8 cellular contexts compared by ENCODE assay signal in genomic region chr5:181192337-181193046, GRCh38. TPM values are rescaled to one million over a fixed set of nuclear protein-coding genes. Genes with fewer than 3 reads are reported as not detected.
A peak's percentile ranks its signal among the peaks of the same experiment; 100 is the strongest.
DNase-seq lines count a peak whose midpoint lies in the region; ATAC-seq and TF ChIP-seq lines count a peak whose summit lies in the region.

No MANE protein-coding gene starts in this region.

- no peak for DNase-seq in GM06990 (ENCODE audit: extremely low read depth, insufficient read length)
- DNase-seq in SK-N-MC (ENCODE audit: low read depth, low spot score) = no peak
- DNase-seq in fibroblast of lung (ENCODE audit: low read depth in 2 of 2) = no peak
- DNase-seq in stimulated activated CD4-positive, alpha-beta T cell treated with anti-CD3 and anti-CD28 coated beads, Interleukin-4, amount 100 ng/mL, for 1 hour = no peak
- DNase-seq in COLO829 (ENCODE audit: low spot score) = no peak
- no peak for DNase-seq in mesenteric fat pad (ENCODE audit: low spot score)

- no peaks in the 10 kb centered on the region for H3K79me2 ChIP-seq in fibroblast of lung (ENCODE audit: control insufficient read depth, insufficient read depth, low read length)

- H3K27me3 ChIP-seq in GM06990 (replicated peaks; ENCODE audit: control insufficient read depth, insufficient read depth, low read length) (no peaks in the 10 kb centered on the region), fibroblast of lung (ENCODE audit: control insufficient read depth, insufficient read depth, low read length) (no peaks in the 10 kb centered on the region), rectal smooth muscle tissue (ENCODE audit: control insufficient read depth, insufficient read depth, low read length) (no peaks in the 10 kb centered on the region)

- peak overlapping the region; percentile 36 for H3K4me2 ChIP-seq in fibroblast of lung (ENCODE audit: extremely low read depth, insufficient read depth, low read length)

- no peaks in the 10 kb centered on the region for H4K20me1 ChIP-seq in fibroblast of lung (ENCODE audit: control insufficient read depth, extremely low read depth, insufficient read depth, low read length)

- H3K4me1 ChIP-seq in fibroblast of lung (ENCODE audit: control insufficient read depth, extremely low read depth, insufficient read depth, low read length) (no peaks in the 10 kb centered on the region), rectal smooth muscle tissue (ENCODE audit: control insufficient read depth, insufficient read depth, low read length) (peaks cover 5% of the 10 kb centered on the region)

- H3K27ac ChIP-seq in SK-N-MC = no peak overlapping the region
- H3K27ac ChIP-seq in fibroblast of lung (ENCODE audit: insufficient read depth, low read length) = peak overlapping the region; percentile 66
- H3K27ac ChIP-seq in rectal smooth muscle tissue (ENCODE audit: low read depth, low read length) = peak overlapping the region; percentile 85

- H3K9me3 ChIP-seq in SK-N-MC (ENCODE audit: low read depth, low read length) (no peaks in the 10 kb centered on the region), fibroblast of lung (ENCODE audit: control insufficient read depth, insufficient read depth, low read depth, low read length) (no peaks in the 10 kb centered on the region)

- no peak for TF ChIP-seq CTCF in GM06990 (IDR thresholded peaks at IDR 0.05; ENCODE audit: insufficient read depth, low read length, poor library complexity, severe bottlenecking)
- no peak for TF ChIP-seq CTCF in fibroblast of lung (conservative IDR thresholded peaks at IDR 0.05 in 1 of 2, IDR thresholded peaks at IDR 0.05 in 1 of 2; ENCODE audit: low read depth in 1 of 2, low read length in 2 of 2)

- peak overlapping the region; percentile 76 for H3K4me3 ChIP-seq in GM06990 (replicated peaks; ENCODE audit: low read depth, low read length)
- H3K4me3 ChIP-seq in SK-N-MC = peak overlapping the region; percentile 100
- H3K4me3 ChIP-seq in fibroblast of lung (replicated peaks in 1 of 4; ENCODE audit: control extremely low read depth in 1 of 4, insufficient read depth in 1 of 4, low read depth in 3 of 4, low read length in 4 of 4) = peak overlapping the region; percentile 56 to 86 (median 67)
- peak overlapping the region; percentile 75 for H3K4me3 ChIP-seq in rectal smooth muscle tissue (ENCODE audit: low read length)

- H2AFZ ChIP-seq in fibroblast of lung (ENCODE audit: low read length) = peak overlapping the region; percentile 82

- H3K9ac ChIP-seq in SK-N-MC (ENCODE audit: insufficient read length) (peak overlapping the region; percentile 86), fibroblast of lung (ENCODE audit: insufficient read depth, low read length) (peak overlapping the region; percentile 70), rectal smooth muscle tissue (ENCODE audit: low read length) (no peak overlapping the region)

- no peaks in the 10 kb centered on the region for H3K36me3 ChIP-seq in GM06990 (ENCODE audit: control insufficient read depth, insufficient read depth, low read length)
- no peaks in the 10 kb centered on the region for H3K36me3 ChIP-seq in SK-N-MC (ENCODE audit: insufficient read depth, low read length)
- no peaks in the 10 kb centered on the region for H3K36me3 ChIP-seq in fibroblast of lung (ENCODE audit: control insufficient read depth, insufficient read depth, low read length)
- H3K36me3 ChIP-seq in rectal smooth muscle tissue (ENCODE audit: control insufficient read depth, insufficient read depth, low read length) = no peaks in the 10 kb centered on the region

- ATAC-seq in GM18861 (IDR thresholded peaks at IDR 0.05; ENCODE audit: unreplicated experiment) = no peak

RNA-seq across cellular contexts. Expression of gene TRIM7, which starts 12.5 kb away (rescaled TPM):
- total RNA-seq in fibroblast of lung (2.3 and 7.3 TPM in 2 replicates), mesenteric fat pad (3.0 TPM)
- 4.7 and 6.9 TPM in 2 replicates for polyA plus RNA-seq in fibroblast of lung
- polyA plus RNA-seq in fibroblast of lung (2012) = 6.2 and 7.8 TPM in 2 replicates
- polyA minus RNA-seq in fibroblast of lung (ENCODE audit: low replicate concordance) = 0.55 and 1.9 TPM in 2 replicates

RNA-seq across cellular contexts. Expression of gene TRIM41, which starts 30.6 kb away (rescaled TPM):
- 13.9 and 17.0 TPM in 2 replicates for total RNA-seq in fibroblast of lung
- 8.3 and 11.0 TPM in 2 replicates for polyA plus RNA-seq in fibroblast of lung
- 15.1 and 19.1 TPM in 2 replicates for polyA plus RNA-seq in fibroblast of lung (2012)
- polyA minus RNA-seq in fibroblast of lung (ENCODE audit: low replicate concordance) = 10.5 and 10.8 TPM in 2 replicates
- 22.1 TPM for total RNA-seq in mesenteric fat pad

RNA-seq across cellular contexts. Expression of gene OR2V2, which starts 45.1 kb away (rescaled TPM):
- total RNA-seq in fibroblast of lung (not detected in 2 replicates), mesenteric fat pad (not detected)
- not detected in 2 replicates for polyA plus RNA-seq in fibroblast of lung
- not detected in 2 replicates for polyA plus RNA-seq in fibroblast of lung (2012)
- not detected in 2 replicates for polyA minus RNA-seq in fibroblast of lung (ENCODE audit: low replicate concordance)

RNA-seq across cellular contexts. Expression of gene RACK1, which starts 51.2 kb away (rescaled TPM):
- total RNA-seq in fibroblast of lung (4,649 and 6,091 TPM in 2 replicates), mesenteric fat pad (1,262 TPM)
- polyA plus RNA-seq in fibroblast of lung = 3,014 and 3,409 TPM in 2 replicates
- polyA plus RNA-seq in fibroblast of lung (2012) = 2,910 and 3,137 TPM in 2 replicates
- polyA minus RNA-seq in fibroblast of lung (ENCODE audit: low replicate concordance) = 11,904 and 12,258 TPM in 2 replicates
